13 cellular contexts compared by ENCODE assay signal in the genomic region with DNA sequence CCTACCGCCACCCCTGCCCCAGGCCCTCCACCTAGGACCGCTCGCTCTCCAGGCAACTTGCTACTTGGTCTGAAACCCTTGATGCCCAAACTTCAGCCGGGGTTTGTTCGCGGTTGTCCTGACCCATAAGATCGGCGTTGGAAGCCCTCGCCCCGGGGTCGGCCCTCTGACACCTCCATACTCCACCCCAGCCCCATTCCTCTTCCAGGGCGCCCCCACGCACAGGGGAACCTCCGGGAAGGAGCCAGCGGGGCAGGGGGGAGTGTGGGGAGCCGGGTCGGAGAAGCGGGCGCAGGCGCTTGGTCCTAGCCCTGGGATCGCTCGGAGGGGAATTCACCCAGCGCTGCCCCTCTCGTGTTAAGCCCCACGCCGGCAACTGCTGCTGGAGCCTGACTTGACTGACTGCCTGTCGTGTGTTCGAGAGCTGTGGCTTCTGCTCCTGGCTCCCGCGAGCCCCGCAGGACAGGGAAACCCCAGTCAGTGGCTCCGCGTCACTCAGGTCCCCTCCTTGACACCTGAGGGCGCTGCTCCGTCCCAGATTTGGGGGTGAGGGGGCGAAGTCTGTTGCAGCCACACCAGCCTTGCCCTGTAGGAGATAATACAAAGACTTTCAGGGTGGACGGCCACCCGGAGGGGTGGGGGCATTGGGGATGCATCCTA. TPM values are rescaled to one million over a fixed set of nuclear protein-coding genes. Genes with fewer than 3 reads are reported as not detected.
DNase-seq lines count a peak whose midpoint lies in the region; ATAC-seq, FAIRE-seq and TF ChIP-seq lines count a peak whose summit lies in the region.
"Had no signal": no experiment of that assay in that cellular context is flagged by ENCODE, and none has a peak within 500 bp of the region (broad histone marks: within the 10 kb centered on the region; RNA-seq: fewer than 3 reads in every experiment).

No MANE protein-coding gene starts in this region.

- intact Hi-C loops in lower lobe of right lung (cut with DNase I) (no loop called here), testis (cut with DNase I; ENCODE audit: low total_unique reads) (no loop called here)

- no peak overlapping the region for H3K27ac ChIP-seq in ectodermal cell (ENCODE audit: insufficient read depth, low read depth, low read length, poor library complexity, severe bottlenecking)
- no peak overlapping the region for H3K27ac ChIP-seq in lower lobe of right lung
- no peak overlapping the region for H3K27ac ChIP-seq in testis
- H3K27ac ChIP-seq in small intestine (ENCODE audit: low read depth in 1 of 2, low read length in 1 of 2): no peak overlapping the region
- H3K27ac ChIP-seq: 22Rv1 had no signal

- H3K36me3 ChIP-seq in ectodermal cell (ENCODE audit: control insufficient read depth, insufficient read depth, low read length) (no peaks in the 10 kb centered on the region), lower lobe of right lung (no peaks in the 10 kb centered on the region), testis (ENCODE audit: low read depth, missing control alignments) (no peaks in the 10 kb centered on the region), small intestine (ENCODE audit: control insufficient read depth in 2 of 2, insufficient read depth in 2 of 2, low read length in 2 of 2) (no peaks in the 10 kb centered on the region)

- ATAC-seq in lower lobe of right lung (peak; percentile 11 to 28), omental fat pad (ENCODE audit: low FRiP score) (no peak)

- no peak for FAIRE-seq in small intestine (lab: Jason Lieb, UNC)

- 4 to 5% methylated on average over 38 of the region's 38 CpGs for WGBS in ectodermal cell, 2 experiments
- 0 to 3% methylated on average over 20 to 38 of the region's 38 CpGs for WGBS in testis, 2 donors
- WGBS in small intestine, 3 donors: 4 to 10% (median 6%) methylated on average over 35 to 38 of the region's 38 CpGs

- H3K27me3 ChIP-seq in ectodermal cell (ENCODE audit: control insufficient read depth, insufficient read depth, low read length, poor library complexity, severe bottlenecking) (peaks cover 46% of the 10 kb centered on the region), lower lobe of right lung (ENCODE audit: low read depth) (peaks cover 36% of the 10 kb centered on the region), testis (no peaks in the 10 kb centered on the region), small intestine (ENCODE audit: control insufficient read depth in 2 of 2, insufficient read depth in 2 of 2, low read length in 2 of 2) (peaks cover 0 to 16% of the 10 kb centered on the region in 2 donors)

- H3K4me3 ChIP-seq in ectodermal cell (ENCODE audit: insufficient read depth, low read depth, low read length) (peak overlapping the region; percentile 65), lower lobe of right lung (peak overlapping the region; percentile 27), testis (peak overlapping the region; percentile 34 to 56), small intestine (ENCODE audit: low read depth in 1 of 2, low read length in 2 of 2) (no peak overlapping the region)

- no peaks in the 10 kb centered on the region for H3K4me1 ChIP-seq in ectodermal cell (ENCODE audit: control insufficient read depth, insufficient read depth, low read length)
- no peaks in the 10 kb centered on the region for H3K4me1 ChIP-seq in lower lobe of right lung
- H3K4me1 ChIP-seq in testis: peaks cover 5% of the 10 kb centered on the region
- no peaks in the 10 kb centered on the region for H3K4me1 ChIP-seq in small intestine (ENCODE audit: control insufficient read depth in 2 of 2, insufficient read depth in 1 of 2, low read depth in 1 of 2, low read length in 1 of 2)

- H3K9me3 ChIP-seq in ectodermal cell (ENCODE audit: control insufficient read depth, low read length): no peaks in the 10 kb centered on the region
- H3K9me3 ChIP-seq in lower lobe of right lung: no peaks in the 10 kb centered on the region
- H3K9me3 ChIP-seq in testis: no peaks in the 10 kb centered on the region
- H3K9me3 ChIP-seq in small intestine (ENCODE audit: control insufficient read depth, low read depth): no peaks in the 10 kb centered on the region

- TF ChIP-seq CTCF in lower lobe of right lung (IDR thresholded peaks at IDR 0.05) (no peak), testis (IDR thresholded peaks at IDR 0.05) (no peak), omental fat pad (IDR thresholded peaks at IDR 0.05) (no peak)

- DNase-seq in DMS 273 (lab: John Stamatoyannopoulos, UW; ENCODE audit: unreplicated experiment) (peak; percentile 25), DMS 273 treated with DMSO at 0.1 percent for 48 hours (lab: John Stamatoyannopoulos, UW) (no peak), lower lobe of right lung (no peak), testis (no peak), activated T-cell treated with anti-CD3 and anti-CD28 coated beads for 4 hours (no peak), omental fat pad (ENCODE audit: low spot score) (no peak), small intestine (no peak)
- DNase-seq: cortex of kidney; NCI-H446; stimulated activated naive CD8-positive, alpha-beta T cell treated with anti-CD3 and anti-CD28 coated beads, Interleukin-15, Interleukin-2, amounts not matched to agents 100 U/mL and 50 U/mL, for 24 hours had no signal

- TF ChIP-seq POLR2A in testis (IDR thresholded peaks at IDR 0.05): no peak

RNA-seq across cellular contexts. Expression of a gene that starts 0.7 kb away (rescaled TPM):
- polyA plus RNA-seq in ectodermal cell (2013, experiment 1 of 4): 1.3 TPM
- polyA plus RNA-seq in ectodermal cell (2013, experiment 2 of 4): 2.1 TPM
- 1.7 TPM for polyA plus RNA-seq in ectodermal cell (2013, experiment 3 of 4)
- polyA plus RNA-seq in ectodermal cell (2013, experiment 4 of 4): 2.3 TPM
- total RNA-seq in lower lobe of right lung (0.32 TPM), testis (1 to 10 TPM; 4.3 to 7.6 TPM), omental fat pad (1 to 10 TPM in 3 of 4 donors, under 1 TPM in 1; 0.65 to 7.5 (median 2.6) TPM)
- polyA plus RNA-seq in testis (ENCODE audit: insufficient read depth, low read depth, low replicate concordance) (4.4 TPM), small intestine (under 1 TPM in 1 of 3 donors, not detected in 2; 0.36 TPM)
- total RNA-seq: activated T-helper 1 cell treated with anti-CD3 and anti-CD28 coated beads, Interleukin-12 subunit alpha, Interleukin-12 subunit beta, Interleukin-2, Interleukin-4 antibody, amounts not matched to agents 30 ng/mL and 10 ng/mL and 1 ng/mL, durations not matched to agents 14 hours and 24 hours and 36 hours had no signal

Comparison
In these comparisons a context has a peak if more than half of its experiments do, and no peak if none do; other contexts are left out.
1. H3K4me3 ChIP-seq: peak in ectodermal cell (single experiment), lower lobe of right lung (single experiment) and testis (2 of 2); none in small intestine (0 of 2).